8 cellular contexts compared by ENCODE assay signal in the genomic region with DNA sequence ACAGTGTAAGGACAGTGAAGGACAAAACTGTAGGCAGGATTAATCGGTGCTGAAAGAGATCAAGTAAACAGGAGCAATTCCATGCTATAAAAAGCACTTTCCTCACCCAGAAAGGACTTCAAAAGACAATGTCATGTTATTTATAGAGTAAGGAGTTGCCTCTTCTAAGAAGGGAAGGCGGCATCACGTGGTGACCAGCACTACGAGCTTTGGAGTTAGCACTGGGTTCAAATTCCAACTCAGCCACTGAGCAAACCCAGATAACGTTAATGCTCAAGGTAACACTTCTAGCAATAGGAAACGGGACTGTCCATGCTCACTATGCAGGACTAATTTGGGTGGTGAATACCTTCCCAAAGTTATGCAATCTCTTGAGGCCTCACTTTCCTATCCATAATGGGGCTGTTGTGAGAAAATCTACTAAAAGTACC. TPM values are rescaled to one million over a fixed set of nuclear protein-coding genes. Genes with fewer than 3 reads are reported as not detected.
DNase-seq lines count a peak whose midpoint lies in the region; ATAC-seq and TF ChIP-seq lines count a peak whose summit lies in the region.

No MANE protein-coding gene starts in this region.

- DNase-seq in CD4-positive, alpha-beta T cell = no peak
- DNase-seq in NAMALWA (ENCODE audit: low spot score) = peak; percentile 41
- DNase-seq in natural killer cell treated with Interleukin-12 subunit alpha and Interleukin-12 subunit beta and Interleukin-15 and Interleukin-18, amount 100 ng/mL, for 72 hours (ENCODE audit: low spot score) = no peak
- DNase-seq in NCI-H128 (lab: John Stamatoyannopoulos, UW; ENCODE audit: unreplicated experiment) = no peak
- DNase-seq in NCI-H2171 (lab: John Stamatoyannopoulos, UW) = no peak

- no peaks in the 10 kb centered on the region for H3K9me3 ChIP-seq in CD4-positive, alpha-beta T cell (ENCODE audit: control insufficient read depth, low read length)
- no peaks in the 10 kb centered on the region for H3K9me3 ChIP-seq in endocrine pancreas (ENCODE audit: control insufficient read depth, low read length)

- peak overlapping the region; percentile 9 for H3K27ac Mint-ChIP-seq in CD4-positive, alpha-beta T cell
- H3K27ac Mint-ChIP-seq in natural killer cell treated with Interleukin-12 subunit alpha and Interleukin-12 subunit beta and Interleukin-15 and Interleukin-18, amount 100 ng/mL, for 72 hours = peak overlapping the region; percentile 42 to 63

- peaks cover 8% of the 10 kb centered on the region for H3K4me1 Mint-ChIP-seq in CD4-positive, alpha-beta T cell (ENCODE audit: low read depth)
- peaks cover 7 to 9% of the 10 kb centered on the region in 2 donors for H3K4me1 Mint-ChIP-seq in natural killer cell treated with Interleukin-12 subunit alpha and Interleukin-12 subunit beta and Interleukin-15 and Interleukin-18, amount 100 ng/mL, for 72 hours (ENCODE audit: low read depth in 2 of 2)

- no peaks in the 10 kb centered on the region for H3K36me3 Mint-ChIP-seq in CD4-positive, alpha-beta T cell (ENCODE audit: low read depth)
- H3K36me3 Mint-ChIP-seq in natural killer cell treated with Interleukin-12 subunit alpha and Interleukin-12 subunit beta and Interleukin-15 and Interleukin-18, amount 100 ng/mL, for 72 hours = no peaks in the 10 kb centered on the region

- ATAC-seq in CD4-positive, alpha-beta T cell (ENCODE audit: poor library complexity) = no peak
- ATAC-seq in natural killer cell treated with Interleukin-12 subunit alpha and Interleukin-12 subunit beta and Interleukin-15 and Interleukin-18, amount 100 ng/mL, for 72 hours = no peak
- ATAC-seq in HG03521 (IDR thresholded peaks at IDR 0.05; ENCODE audit: unreplicated experiment) (no peak), GM19455 (IDR thresholded peaks at IDR 0.05; ENCODE audit: unreplicated experiment) (no peak)

- no peaks in the 10 kb centered on the region for H3K27me3 ChIP-seq in CD4-positive, alpha-beta T cell (ENCODE audit: control insufficient read depth, insufficient read depth, low read length)
- no peaks in the 10 kb centered on the region for H3K27me3 ChIP-seq in endocrine pancreas (ENCODE audit: control insufficient read depth, insufficient read depth, low read length)

- peak overlapping the region; percentile 52 for H3K4me3 ChIP-seq in endocrine pancreas (ENCODE audit: control insufficient read depth, insufficient read depth, low read length)

- H3K9me3 Mint-ChIP-seq in CD4-positive, alpha-beta T cell = no peaks in the 10 kb centered on the region
- no peaks in the 10 kb centered on the region for H3K9me3 Mint-ChIP-seq in natural killer cell treated with Interleukin-12 subunit alpha and Interleukin-12 subunit beta and Interleukin-15 and Interleukin-18, amount 100 ng/mL, for 72 hours

- no peak overlapping the region for H3K9ac ChIP-seq in endocrine pancreas (ENCODE audit: control insufficient read depth, insufficient read depth, low read length)

- CTCF ChIA-PET in CD4-positive, alpha-beta T cell (lab: Charles Lee) = no interaction called here

- H3K27ac ChIP-seq in CD4-positive, alpha-beta T cell (ENCODE audit: low read depth, low read length) = no peak overlapping the region

- peaks cover 8% of the 10 kb centered on the region for H3K4me1 ChIP-seq in endocrine pancreas (ENCODE audit: control insufficient read depth, insufficient read depth, low read length)

- H3K27me3 Mint-ChIP-seq in CD4-positive, alpha-beta T cell = peaks cover 14% of the 10 kb centered on the region
- H3K27me3 Mint-ChIP-seq in natural killer cell treated with Interleukin-12 subunit alpha and Interleukin-12 subunit beta and Interleukin-15 and Interleukin-18, amount 100 ng/mL, for 72 hours = peaks cover 26 to 28% of the 10 kb centered on the region in 2 donors

- TF ChIP-seq CTCF in CD4-positive, alpha-beta T cell (IDR thresholded peaks at IDR 0.05) = no peak

- no peaks in the 10 kb centered on the region for H3K36me3 ChIP-seq in endocrine pancreas (ENCODE audit: control insufficient read depth, insufficient read depth, low read length)

- peak overlapping the region; percentile 87 for H3K4me3 Mint-ChIP-seq in CD4-positive, alpha-beta T cell
- H3K4me3 Mint-ChIP-seq in natural killer cell treated with Interleukin-12 subunit alpha and Interleukin-12 subunit beta and Interleukin-15 and Interleukin-18, amount 100 ng/mL, for 72 hours = peak overlapping the region; percentile 98

- intact Hi-C loops in CD4-positive, alpha-beta T cell (cut with DNase I, micrococcal nuclease) = loop anchor here in 1 of 2 experiments (2.0 to 10.0 kb wide), 4 partner anchors 55 to 1229 kb away; a partner anchor contains a TSS

- POLR2A ChIA-PET in CD4-positive, alpha-beta T cell (lab: Charles Lee) = interaction anchor here (1.1 kb wide), 1 partner anchor 55 kb away, joined by 3 read pairs; a partner anchor contains a TSS

RNA-seq across cellular contexts. Expression of a gene that starts 0.7 kb away (rescaled TPM):
- total RNA-seq in CD4-positive, alpha-beta T cell = under 1 TPM; 0.55 to 0.61 TPM
- 10 to 100 TPM in 1 of 2 donors, 1 to 10 TPM in 1; 4.5 to 10.5 TPM for total RNA-seq in natural killer cell treated with Interleukin-12 subunit alpha and Interleukin-12 subunit beta and Interleukin-15 and Interleukin-18, amount 100 ng/mL, for 72 hours

RNA-seq across cellular contexts. Expression of a gene that starts 55.6 kb away (rescaled TPM):
- total RNA-seq in CD4-positive, alpha-beta T cell = 10 to 100 TPM; 17.1 to 18.4 TPM
- total RNA-seq in natural killer cell treated with Interleukin-12 subunit alpha and Interleukin-12 subunit beta and Interleukin-15 and Interleukin-18, amount 100 ng/mL, for 72 hours = 10 to 100 TPM; 31.5 to 62.4 TPM
